ENCODE assay signal across 1 cellular context in the genomic region with DNA sequence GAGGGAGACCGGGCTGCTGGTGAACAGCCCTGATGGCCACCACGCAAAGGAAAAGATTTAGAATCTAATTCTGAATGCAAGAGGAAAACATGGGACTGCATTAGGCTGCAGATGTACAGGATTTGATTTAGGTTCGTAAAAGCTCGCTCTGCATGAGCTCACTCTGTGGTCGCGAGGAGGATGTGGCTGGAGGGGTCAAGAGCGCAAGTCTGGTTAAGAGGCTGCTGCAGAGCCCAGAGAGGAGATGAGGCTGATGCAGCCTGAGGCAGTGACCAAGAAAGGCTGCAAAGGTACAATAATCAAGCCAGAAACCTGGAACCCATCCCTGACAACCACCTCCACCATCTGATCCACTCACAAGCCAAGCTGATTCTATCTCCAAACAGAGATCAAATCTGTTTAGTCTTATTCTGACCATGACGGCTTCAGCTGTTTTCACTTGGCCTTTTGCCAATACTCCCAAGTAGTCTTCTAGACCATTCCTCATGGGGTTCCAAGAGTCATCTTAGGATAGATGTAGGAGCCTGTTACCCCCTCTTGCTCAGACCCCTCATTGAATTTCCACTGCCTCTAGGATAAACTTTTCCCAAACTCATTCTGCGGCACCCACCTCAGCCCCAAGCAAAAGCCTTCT.
TF ChIP-seq lines count a peak whose summit lies in the region.

No MANE protein-coding gene starts in this region.

TF ChIP-seq in A549, 52 proteins besides CTCF, POLR2A, EP300 and RAD21 (continued from another document):
- TF ChIP-seq, protein P1, sequence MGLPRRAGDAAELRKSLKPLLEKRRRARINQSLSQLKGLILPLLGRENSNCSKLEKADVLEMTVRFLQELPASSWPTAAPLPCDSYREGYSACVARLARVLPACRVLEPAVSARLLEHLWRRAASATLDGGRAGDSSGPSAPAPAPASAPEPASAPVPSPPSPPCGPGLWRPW (IDR thresholded peaks at IDR 0.05): no peak
